Comparison of ENCODE assay signal across 1 cellular context in the genomic region with DNA sequence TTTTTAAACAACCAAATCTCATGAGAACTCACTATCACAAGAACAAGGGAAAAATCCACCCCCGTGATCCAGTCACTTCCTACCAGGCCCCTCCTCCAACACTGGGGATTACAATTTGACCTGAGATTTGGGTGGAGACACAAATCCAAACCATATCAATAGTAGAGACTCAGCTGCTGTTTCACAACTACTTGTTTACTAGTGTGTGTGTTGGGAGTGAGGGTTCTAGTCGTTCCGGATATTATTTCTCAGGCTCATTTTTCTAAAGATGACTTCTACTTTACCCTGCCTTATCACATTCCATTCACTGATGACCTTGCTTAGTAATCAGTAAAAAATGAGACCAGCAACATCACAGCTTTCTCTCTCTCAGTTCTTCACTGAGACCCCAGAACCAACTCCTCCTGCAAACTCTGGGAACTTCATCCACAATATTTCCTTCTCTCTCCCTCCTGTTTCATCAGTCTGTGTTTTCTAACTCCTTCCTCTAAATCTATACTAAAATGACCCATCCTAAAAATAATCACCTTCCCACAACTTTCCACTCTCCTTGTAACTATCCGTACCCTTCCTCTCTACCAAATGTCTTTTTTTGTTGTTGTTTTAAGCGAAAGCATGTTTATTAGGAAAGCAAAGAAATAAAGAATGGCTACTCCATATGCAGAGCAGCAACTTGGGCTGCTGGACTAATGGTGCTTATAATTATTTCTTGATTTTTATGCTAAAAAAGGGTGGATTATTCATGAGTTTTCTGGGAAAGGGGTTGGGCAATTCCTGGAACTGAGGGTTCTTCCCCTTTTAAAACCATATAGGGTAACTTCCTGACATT.
TF ChIP-seq lines count a peak whose summit lies in the region.

No MANE protein-coding gene starts in this region.

TF ChIP-seq in WTC11, 78 proteins besides CTCF, POLR2A, EP300 and RAD21:
- TF ChIP-seq, protein P1, sequence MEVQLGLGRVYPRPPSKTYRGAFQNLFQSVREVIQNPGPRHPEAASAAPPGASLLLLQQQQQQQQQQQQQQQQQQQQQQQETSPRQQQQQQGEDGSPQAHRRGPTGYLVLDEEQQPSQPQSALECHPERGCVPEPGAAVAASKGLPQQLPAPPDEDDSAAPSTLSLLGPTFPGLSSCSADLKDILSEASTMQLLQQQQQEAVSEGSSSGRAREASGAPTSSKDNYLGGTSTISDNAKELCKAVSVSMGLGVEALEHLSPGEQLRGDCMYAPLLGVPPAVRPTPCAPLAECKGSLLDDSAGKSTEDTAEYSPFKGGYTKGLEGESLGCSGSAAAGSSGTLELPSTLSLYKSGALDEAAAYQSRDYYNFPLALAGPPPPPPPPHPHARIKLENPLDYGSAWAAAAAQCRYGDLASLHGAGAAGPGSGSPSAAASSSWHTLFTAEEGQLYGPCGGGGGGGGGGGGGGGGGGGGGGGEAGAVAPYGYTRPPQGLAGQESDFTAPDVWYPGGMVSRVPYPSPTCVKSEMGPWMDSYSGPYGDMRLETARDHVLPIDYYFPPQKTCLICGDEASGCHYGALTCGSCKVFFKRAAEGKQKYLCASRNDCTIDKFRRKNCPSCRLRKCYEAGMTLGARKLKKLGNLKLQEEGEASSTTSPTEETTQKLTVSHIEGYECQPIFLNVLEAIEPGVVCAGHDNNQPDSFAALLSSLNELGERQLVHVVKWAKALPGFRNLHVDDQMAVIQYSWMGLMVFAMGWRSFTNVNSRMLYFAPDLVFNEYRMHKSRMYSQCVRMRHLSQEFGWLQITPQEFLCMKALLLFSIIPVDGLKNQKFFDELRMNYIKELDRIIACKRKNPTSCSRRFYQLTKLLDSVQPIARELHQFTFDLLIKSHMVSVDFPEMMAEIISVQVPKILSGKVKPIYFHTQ (CRISPR knock-in tag; IDR thresholded peaks at IDR 0.05) = no peak
- TF ChIP-seq, protein P2, sequence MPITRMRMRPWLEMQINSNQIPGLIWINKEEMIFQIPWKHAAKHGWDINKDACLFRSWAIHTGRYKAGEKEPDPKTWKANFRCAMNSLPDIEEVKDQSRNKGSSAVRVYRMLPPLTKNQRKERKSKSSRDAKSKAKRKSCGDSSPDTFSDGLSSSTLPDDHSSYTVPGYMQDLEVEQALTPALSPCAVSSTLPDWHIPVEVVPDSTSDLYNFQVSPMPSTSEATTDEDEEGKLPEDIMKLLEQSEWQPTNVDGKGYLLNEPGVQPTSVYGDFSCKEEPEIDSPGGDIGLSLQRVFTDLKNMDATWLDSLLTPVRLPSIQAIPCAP (CRISPR knock-in tag; IDR thresholded peaks at IDR 0.05) = no peak
- TF ChIP-seq, protein P3, sequence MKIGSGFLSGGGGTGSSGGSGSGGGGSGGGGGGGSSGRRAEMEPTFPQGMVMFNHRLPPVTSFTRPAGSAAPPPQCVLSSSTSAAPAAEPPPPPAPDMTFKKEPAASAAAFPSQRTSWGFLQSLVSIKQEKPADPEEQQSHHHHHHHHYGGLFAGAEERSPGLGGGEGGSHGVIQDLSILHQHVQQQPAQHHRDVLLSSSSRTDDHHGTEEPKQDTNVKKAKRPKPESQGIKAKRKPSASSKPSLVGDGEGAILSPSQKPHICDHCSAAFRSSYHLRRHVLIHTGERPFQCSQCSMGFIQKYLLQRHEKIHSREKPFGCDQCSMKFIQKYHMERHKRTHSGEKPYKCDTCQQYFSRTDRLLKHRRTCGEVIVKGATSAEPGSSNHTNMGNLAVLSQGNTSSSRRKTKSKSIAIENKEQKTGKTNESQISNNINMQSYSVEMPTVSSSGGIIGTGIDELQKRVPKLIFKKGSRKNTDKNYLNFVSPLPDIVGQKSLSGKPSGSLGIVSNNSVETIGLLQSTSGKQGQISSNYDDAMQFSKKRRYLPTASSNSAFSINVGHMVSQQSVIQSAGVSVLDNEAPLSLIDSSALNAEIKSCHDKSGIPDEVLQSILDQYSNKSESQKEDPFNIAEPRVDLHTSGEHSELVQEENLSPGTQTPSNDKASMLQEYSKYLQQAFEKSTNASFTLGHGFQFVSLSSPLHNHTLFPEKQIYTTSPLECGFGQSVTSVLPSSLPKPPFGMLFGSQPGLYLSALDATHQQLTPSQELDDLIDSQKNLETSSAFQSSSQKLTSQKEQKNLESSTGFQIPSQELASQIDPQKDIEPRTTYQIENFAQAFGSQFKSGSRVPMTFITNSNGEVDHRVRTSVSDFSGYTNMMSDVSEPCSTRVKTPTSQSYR (CRISPR knock-in tag; IDR thresholded peaks at IDR 0.05) = no peak
- TF ChIP-seq NFATC4 (CRISPR knock-in tag; IDR thresholded peaks at IDR 0.05) (no peak), FOXK1 (CRISPR knock-in tag; IDR thresholded peaks at IDR 0.05) (no peak), ZNF317 (CRISPR knock-in tag; IDR thresholded peaks at IDR 0.05; ENCODE audit: borderline replicate concordance, low read depth) (no peak), GRHL2 (CRISPR knock-in tag; IDR thresholded peaks at IDR 0.05; ENCODE audit: insufficient replicate concordance, severe bottlenecking) (no peak), CREM (CRISPR knock-in tag; IDR thresholded peaks at IDR 0.05) (no peak)
- TF ChIP-seq, protein P4, sequence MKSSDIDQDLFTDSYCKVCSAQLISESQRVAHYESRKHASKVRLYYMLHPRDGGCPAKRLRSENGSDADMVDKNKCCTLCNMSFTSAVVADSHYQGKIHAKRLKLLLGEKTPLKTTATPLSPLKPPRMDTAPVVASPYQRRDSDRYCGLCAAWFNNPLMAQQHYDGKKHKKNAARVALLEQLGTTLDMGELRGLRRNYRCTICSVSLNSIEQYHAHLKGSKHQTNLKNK (CRISPR knock-in tag; IDR thresholded peaks at IDR 0.05) = no peak
- TF ChIP-seq, protein P5, sequence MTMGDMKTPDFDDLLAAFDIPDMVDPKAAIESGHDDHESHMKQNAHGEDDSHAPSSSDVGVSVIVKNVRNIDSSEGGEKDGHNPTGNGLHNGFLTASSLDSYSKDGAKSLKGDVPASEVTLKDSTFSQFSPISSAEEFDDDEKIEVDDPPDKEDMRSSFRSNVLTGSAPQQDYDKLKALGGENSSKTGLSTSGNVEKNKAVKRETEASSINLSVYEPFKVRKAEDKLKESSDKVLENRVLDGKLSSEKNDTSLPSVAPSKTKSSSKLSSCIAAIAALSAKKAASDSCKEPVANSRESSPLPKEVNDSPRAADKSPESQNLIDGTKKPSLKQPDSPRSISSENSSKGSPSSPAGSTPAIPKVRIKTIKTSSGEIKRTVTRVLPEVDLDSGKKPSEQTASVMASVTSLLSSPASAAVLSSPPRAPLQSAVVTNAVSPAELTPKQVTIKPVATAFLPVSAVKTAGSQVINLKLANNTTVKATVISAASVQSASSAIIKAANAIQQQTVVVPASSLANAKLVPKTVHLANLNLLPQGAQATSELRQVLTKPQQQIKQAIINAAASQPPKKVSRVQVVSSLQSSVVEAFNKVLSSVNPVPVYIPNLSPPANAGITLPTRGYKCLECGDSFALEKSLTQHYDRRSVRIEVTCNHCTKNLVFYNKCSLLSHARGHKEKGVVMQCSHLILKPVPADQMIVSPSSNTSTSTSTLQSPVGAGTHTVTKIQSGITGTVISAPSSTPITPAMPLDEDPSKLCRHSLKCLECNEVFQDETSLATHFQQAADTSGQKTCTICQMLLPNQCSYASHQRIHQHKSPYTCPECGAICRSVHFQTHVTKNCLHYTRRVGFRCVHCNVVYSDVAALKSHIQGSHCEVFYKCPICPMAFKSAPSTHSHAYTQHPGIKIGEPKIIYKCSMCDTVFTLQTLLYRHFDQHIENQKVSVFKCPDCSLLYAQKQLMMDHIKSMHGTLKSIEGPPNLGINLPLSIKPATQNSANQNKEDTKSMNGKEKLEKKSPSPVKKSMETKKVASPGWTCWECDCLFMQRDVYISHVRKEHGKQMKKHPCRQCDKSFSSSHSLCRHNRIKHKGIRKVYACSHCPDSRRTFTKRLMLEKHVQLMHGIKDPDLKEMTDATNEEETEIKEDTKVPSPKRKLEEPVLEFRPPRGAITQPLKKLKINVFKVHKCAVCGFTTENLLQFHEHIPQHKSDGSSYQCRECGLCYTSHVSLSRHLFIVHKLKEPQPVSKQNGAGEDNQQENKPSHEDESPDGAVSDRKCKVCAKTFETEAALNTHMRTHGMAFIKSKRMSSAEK (CRISPR knock-in tag; IDR thresholded peaks at IDR 0.05; ENCODE audit: borderline replicate concordance) = no peak
- TF ChIP-seq, protein P6, sequence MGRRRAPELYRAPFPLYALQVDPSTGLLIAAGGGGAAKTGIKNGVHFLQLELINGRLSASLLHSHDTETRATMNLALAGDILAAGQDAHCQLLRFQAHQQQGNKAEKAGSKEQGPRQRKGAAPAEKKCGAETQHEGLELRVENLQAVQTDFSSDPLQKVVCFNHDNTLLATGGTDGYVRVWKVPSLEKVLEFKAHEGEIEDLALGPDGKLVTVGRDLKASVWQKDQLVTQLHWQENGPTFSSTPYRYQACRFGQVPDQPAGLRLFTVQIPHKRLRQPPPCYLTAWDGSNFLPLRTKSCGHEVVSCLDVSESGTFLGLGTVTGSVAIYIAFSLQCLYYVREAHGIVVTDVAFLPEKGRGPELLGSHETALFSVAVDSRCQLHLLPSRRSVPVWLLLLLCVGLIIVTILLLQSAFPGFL (CRISPR knock-in tag; IDR thresholded peaks at IDR 0.05; ENCODE audit: borderline replicate concordance) = no peak
